ENCODE assay signal across 18 cellular contexts in genomic region chr1:201141418-201141817, GRCh38. TPM values are rescaled to one million over a fixed set of nuclear protein-coding genes. Genes with fewer than 3 reads are reported as not detected.
DNase-seq lines count a peak whose midpoint lies in the region; ATAC-seq, FAIRE-seq and TF ChIP-seq lines count a peak whose summit lies in the region.
"Had no signal": no experiment of that assay in that cellular context is flagged by ENCODE, and none has a peak within 500 bp of the region (broad histone marks: within the 10 kb centered on the region; RNA-seq: fewer than 3 reads in every experiment).

No MANE protein-coding gene starts in this region.

- H3K4me1 ChIP-seq in K562 (replicated peaks in 1 of 2; ENCODE audit: control insufficient read depth in 2 of 2, insufficient read depth in 2 of 2, low read length in 2 of 2) (no peaks in the 10 kb centered on the region), SJCRH30 (no peaks in the 10 kb centered on the region)
- H3K4me1 ChIP-seq: BE2C, HAP-1 had no signal

- WGBS in K562 (ENCODE audit: insufficient coverage, low coverage, missing lambda C conversion rate): 91% methylated on average over 5 of the region's 5 CpGs

- no peaks in the 10 kb centered on the region for H3K4me1 Mint-ChIP-seq in CD14-positive monocyte
- H3K4me1 Mint-ChIP-seq: CD4-positive, CD25-positive, alpha-beta regulatory T cell had no signal

- H3K79me2 ChIP-seq in K562 (ENCODE audit: control insufficient read depth, insufficient read depth, low read length): no peaks in the 10 kb centered on the region

- H3K27ac Mint-ChIP-seq in CD14-positive monocyte: peak overlapping the region in 1 of 7 donors; percentile 26
- H3K27ac Mint-ChIP-seq: CD4-positive, CD25-positive, alpha-beta regulatory T cell; IgD-negative memory B cell had no signal

- no peaks in the 10 kb centered on the region for H3K9me1 ChIP-seq in K562 (ENCODE audit: control insufficient read depth, insufficient read depth, low read length)

- H3K27me3 ChIP-seq in K562 (ENCODE audit: control insufficient read depth in 2 of 2, insufficient read depth in 2 of 2, low read length in 2 of 2): no peaks in the 10 kb centered on the region
- no peaks in the 10 kb centered on the region for H3K27me3 ChIP-seq in SJCRH30
- H3K27me3 ChIP-seq: BE2C had no signal

- no peak for TF ChIP-seq EP300 in K562 (IDR thresholded peaks at IDR 0.05; ENCODE audit: low read length)

- POLR2A ChIA-PET in K562 (lab: Yijun Ruan, JAX): interaction anchor here (0.6 to 2.3 kb wide), 3 partner anchors 12 to 46 kb away, joined by 3 to 14 read pairs (median 4); partner anchors contain the start of gene TMEM9

- no peak for TF ChIP-seq RAD21 in K562 (CRISPR knock-in tag; conservative IDR thresholded peaks at IDR 0.05 in 1 of 2, IDR thresholded peaks at IDR 0.05 in 1 of 2)

- no peak overlapping the region for H2AFZ ChIP-seq in K562 (ENCODE audit: low read depth, low read length)

- TF ChIP-seq POLR2A in K562 (conservative IDR thresholded peaks at IDR 0.05): no peak

- no peak for FAIRE-seq in K562 (lab: Jason Lieb, UNC)
- FAIRE-seq: A549, GM12878, H1 had no signal

- intact Hi-C loops in CD14-positive monocyte (cut with micrococcal nuclease): no loop called here
- intact Hi-C loops in K562 (cut with micrococcal nuclease): no loop called here
- intact Hi-C loops in posterior vena cava (cut with DNase I): no loop called here

- peaks cover 11% of the 10 kb centered on the region for H4K20me1 ChIP-seq in K562 (replicated peaks; ENCODE audit: control insufficient read depth, insufficient read depth, low read length)

- BruUV-seq in K562 (replicated peaks; lab: Mats Ljungman, UMichigan): no TSS peak

- H3K27me3 Mint-ChIP-seq in CD14-positive monocyte (ENCODE audit: low read depth in 3 of 3): peaks cover 0 to 4% (median 0%) of the 10 kb centered on the region in 3 donors
- H3K27me3 Mint-ChIP-seq: CD4-positive, CD25-positive, alpha-beta regulatory T cell; IgD-negative memory B cell had no signal

- no peak overlapping the region for H3K4me2 ChIP-seq in K562 (ENCODE audit: insufficient read depth, low read length)
- H3K4me2 ChIP-seq: A549 had no signal

- H3K9me3 ChIP-seq in K562 (replicated peaks; ENCODE audit: control insufficient read depth, insufficient read depth, low read depth, low read length): no peaks in the 10 kb centered on the region
- H3K9me3 ChIP-seq in SJCRH30 (replicated peaks): no peaks in the 10 kb centered on the region
- H3K9me3 ChIP-seq: A549, BE2C, HAP-1 had no signal

- H3K36me3 ChIP-seq in K562 (ENCODE audit: control insufficient read depth, insufficient read depth, low read length): peaks cover 98% of the 10 kb centered on the region; the same call in 2 of the 3 replicates
- peaks cover 50% of the 10 kb centered on the region for H3K36me3 ChIP-seq in SJCRH30

- CTCF ChIA-PET in K562 (lab: Yijun Ruan, JAX; ENCODE audit: low intra/inter-chr PET ratio): no interaction called here

- H3K4me3 ChIP-seq in K562 (no peak overlapping the region), SJCRH30 (no peak overlapping the region)
- H3K4me3 ChIP-seq: A549, GM12878, HAP-1 had no signal

- ATAC-seq in K562 (no peak), GM18498 (IDR thresholded peaks at IDR 0.05; ENCODE audit: unreplicated experiment) (no peak)
- ATAC-seq: A549, GM12878 had no signal

- TF ChIP-seq CTCF in CD14-positive monocyte (IDR thresholded peaks at IDR 0.05) (no peak), K562 (IDR thresholded peaks at IDR 0.05 in 2 of 3, conservative IDR thresholded peaks at IDR 0.05 in 1 of 3; ENCODE audit: insufficient read depth in 2 of 3, low read depth in 1 of 3, low read length in 3 of 3) (no peak)

- no peak overlapping the region for H3K4me3 Mint-ChIP-seq in CD14-positive monocyte
- H3K4me3 Mint-ChIP-seq: CD4-positive, CD25-positive, alpha-beta regulatory T cell had no signal

- peaks cover 69 to 89% of the 10 kb centered on the region in 2 donors for H3K36me3 Mint-ChIP-seq in CD14-positive monocyte

- DNase-seq in CD14-positive monocyte (ENCODE audit: low spot score) (peak; percentile 27), K562 (ENCODE audit: extremely low read depth in 1 of 4, low spot score in 3 of 4) (no peak), posterior vena cava (ENCODE audit: low spot score) (peak; percentile 44), SJCRH30 (no peak), cerebellar cortex (ENCODE audit: low spot score) (no peak)
- DNase-seq: BE2C; Calu3; CD4-positive, CD25-positive, alpha-beta regulatory T cell; DMS79 had no signal

- in situ Hi-C loops in K562 (cut with MboI): no loop called here

- H3K9me3 Mint-ChIP-seq in CD14-positive monocyte: no peaks in the 10 kb centered on the region
- H3K9me3 Mint-ChIP-seq: CD4-positive, CD25-positive, alpha-beta regulatory T cell; IgD-negative memory B cell had no signal

- H3K27ac ChIP-seq in K562 (ENCODE audit: extremely low read depth, low read depth, low read length): no peak overlapping the region
- no peak overlapping the region for H3K27ac ChIP-seq in SJCRH30
- H3K27ac ChIP-seq: A549 had no signal

- H3K9ac ChIP-seq in K562 (ENCODE audit: insufficient read depth in 1 of 2, low read depth in 2 of 2, low read length in 2 of 2): no peak overlapping the region

RNA-seq across cellular contexts. Expression of gene TMEM9, which starts 12.9 kb away (rescaled TPM):
- polyA plus RNA-seq in CD14-positive monocyte (10 to 100 TPM; 22.4 to 43.6 TPM), K562 (2011; rRNA removed) (107 and 195 TPM in 2 replicates), K562 (2014; fragmentation: Illumina TruSeq; extraction: Trizol) (38.7 and 52.1 TPM in 2 replicates), K562 (2014; fragmentation: Nextera tagmentation; extraction: Ambion mirVana) (10 to 100 TPM; 42.4 to 86.2 TPM), K562 (2014; rRNA removed) (67.6 and 90.2 TPM in 2 replicates)
- 56.7 and 115 TPM in 2 replicates for total RNA-seq in K562 (2011; cell fraction: chromatin; rRNA removed; ENCODE audit: low replicate concordance)
- 158 and 181 TPM in 2 replicates for total RNA-seq in K562 (2011; cell fraction: nucleolus; rRNA removed)
- total RNA-seq in K562 (2011; cell fraction: nucleoplasm; rRNA removed): 137 and 141 TPM in 2 replicates
- total RNA-seq in K562 (2014; rRNA removed) (79.3 and 118 TPM in 2 replicates), K562 (2014; rRNA removed; fragmentation: Illumina TruSeq; extraction: Trizol) (25.4 and 30.4 TPM in 2 replicates), K562 (2015; rRNA removed; fragmentation: Illumina TruSeq; extraction: Trizol) (30.6 and 31.5 TPM in 2 replicates), K562 (2021) (72.4 and 80.7 TPM in 2 replicates), posterior vena cava (10 to 100 TPM; 35.5 to 54.9 TPM)
- 148 and 167 TPM in 2 replicates for polyA plus RNA-seq in K562 (2011; cell fraction: cytosol; rRNA removed)
- 145 and 201 TPM in 2 replicates for polyA plus RNA-seq in K562 (2011; cell fraction: nucleus; rRNA removed)
- 64.1 and 120 TPM in 2 replicates for polyA plus RNA-seq in K562 (2012)
- 56.2 and 56.5 TPM in 2 replicates for polyA minus RNA-seq in K562 (2011; rRNA and poly(A)+ RNA removed)
- 30.3 and 38.0 TPM in 2 replicates for polyA minus RNA-seq in K562 (2011; cell fraction: cytosol; rRNA and poly(A)+ RNA removed)
- polyA minus RNA-seq in K562 (2011; cell fraction: nucleus; rRNA and poly(A)+ RNA removed): 14.8 and 29.9 TPM in 2 replicates
- total RNA-seq in SJCRH30 (2014; rRNA removed; shearing (Covaris generic)): 83.5 and 87.4 TPM in 2 replicates

RNA-seq across cellular contexts. Expression of gene ASCL5, which starts 14.4 kb away (rescaled TPM):
- polyA plus RNA-seq in CD14-positive monocyte (not detected), K562 (2011; rRNA removed) (not detected in 2 replicates), K562 (2014; fragmentation: Illumina TruSeq; extraction: Trizol) (not detected in 2 replicates), K562 (2014; fragmentation: Nextera tagmentation; extraction: Ambion mirVana) (not detected), K562 (2014; rRNA removed) (not detected in 2 replicates)
- total RNA-seq in K562 (2011; cell fraction: chromatin; rRNA removed; ENCODE audit: low replicate concordance): not detected in 2 replicates
- total RNA-seq in K562 (2011; cell fraction: nucleolus; rRNA removed): not detected in 2 replicates
- total RNA-seq in K562 (2011; cell fraction: nucleoplasm; rRNA removed): not detected in 2 replicates
- total RNA-seq in K562 (2014; rRNA removed) (0.09 TPM in 1 of 2 replicates, not detected in the other), K562 (2014; rRNA removed; fragmentation: Illumina TruSeq; extraction: Trizol) (not detected in 2 replicates), K562 (2015; rRNA removed; fragmentation: Illumina TruSeq; extraction: Trizol) (not detected in 2 replicates), K562 (2021) (not detected in 2 replicates), posterior vena cava (not detected)
- polyA plus RNA-seq in K562 (2011; cell fraction: cytosol; rRNA removed): not detected in 2 replicates
- not detected in 2 replicates for polyA plus RNA-seq in K562 (2011; cell fraction: nucleus; rRNA removed)
- not detected in 2 replicates for polyA plus RNA-seq in K562 (2012)
- polyA minus RNA-seq in K562 (2011; rRNA and poly(A)+ RNA removed): not detected in 2 replicates
- not detected in 2 replicates for polyA minus RNA-seq in K562 (2011; cell fraction: cytosol; rRNA and poly(A)+ RNA removed)
- not detected in 2 replicates for polyA minus RNA-seq in K562 (2011; cell fraction: nucleus; rRNA and poly(A)+ RNA removed)
- not detected in 2 replicates for total RNA-seq in SJCRH30 (2014; rRNA removed; shearing (Covaris generic))
- total RNA-seq: Calu3, GM12878, HT1080 had no signal
- polyA plus RNA-seq: AG04450, IgD-negative memory B cell had no signal

RNA-seq across cellular contexts. Expression of gene CACNA1S, which starts 29.2 kb away (rescaled TPM):
- polyA plus RNA-seq in CD14-positive monocyte: not detected
- total RNA-seq in K562 (2011; cell fraction: chromatin; rRNA removed; ENCODE audit: low replicate concordance): not detected in 2 replicates
- total RNA-seq in K562 (2011; cell fraction: nucleolus; rRNA removed): not detected in 2 replicates
- total RNA-seq in K562 (2011; cell fraction: nucleoplasm; rRNA removed): not detected in 2 replicates
- not detected in 2 replicates for total RNA-seq in K562 (2014; rRNA removed)
- not detected in 2 replicates for total RNA-seq in K562 (2014; rRNA removed; fragmentation: Illumina TruSeq; extraction: Trizol)
- total RNA-seq in K562 (2015; rRNA removed; fragmentation: Illumina TruSeq; extraction: Trizol): not detected in 2 replicates
- total RNA-seq in K562 (2021): not detected in 2 replicates
- polyA plus RNA-seq in K562 (2011; rRNA removed): not detected in 2 replicates
- not detected in 2 replicates for polyA plus RNA-seq in K562 (2011; cell fraction: cytosol; rRNA removed)
- not detected in 2 replicates for polyA plus RNA-seq in K562 (2011; cell fraction: nucleus; rRNA removed)
- polyA plus RNA-seq in K562 (2012): 0.01 TPM in 1 of 2 replicates, not detected in the other
- polyA plus RNA-seq in K562 (2014; fragmentation: Illumina TruSeq; extraction: Trizol): not detected in 2 replicates
- polyA plus RNA-seq in K562 (2014; fragmentation: Nextera tagmentation; extraction: Ambion mirVana): not detected
- polyA plus RNA-seq in K562 (2014; rRNA removed): not detected in 2 replicates
- polyA minus RNA-seq in K562 (2011; rRNA and poly(A)+ RNA removed): not detected in 2 replicates
- not detected in 2 replicates for polyA minus RNA-seq in K562 (2011; cell fraction: cytosol; rRNA and poly(A)+ RNA removed)
- polyA minus RNA-seq in K562 (2011; cell fraction: nucleus; rRNA and poly(A)+ RNA removed): not detected in 2 replicates
- under 1 TPM; 0.05 to 0.14 TPM for total RNA-seq in posterior vena cava
- total RNA-seq in SJCRH30 (2014; rRNA removed; shearing (Covaris generic)): 0.15 and 0.24 TPM in 2 replicates
- total RNA-seq: Calu3; CD4-positive, CD25-positive, alpha-beta regulatory T cell; G401; H1; HT1080 had no signal
- polyA plus RNA-seq: AG04450; CD4-positive, CD25-positive, alpha-beta regulatory T cell; IgD-negative memory B cell had no signal

RNA-seq across cellular contexts. Expression of gene IGFN1, which starts 49.2 kb away (rescaled TPM):
- polyA plus RNA-seq in CD14-positive monocyte (not detected), K562 (2011; rRNA removed) (not detected in 2 replicates), K562 (2014; fragmentation: Illumina TruSeq; extraction: Trizol) (not detected in 2 replicates), K562 (2014; fragmentation: Nextera tagmentation; extraction: Ambion mirVana) (not detected), K562 (2014; rRNA removed) (0.04 TPM in 1 of 2 replicates, not detected in the other)
- 0.05 and 0.16 TPM in 2 replicates for total RNA-seq in K562 (2011; cell fraction: chromatin; rRNA removed; ENCODE audit: low replicate concordance)
- not detected in 2 replicates for total RNA-seq in K562 (2011; cell fraction: nucleolus; rRNA removed)
- total RNA-seq in K562 (2011; cell fraction: nucleoplasm; rRNA removed): not detected in 2 replicates
- total RNA-seq in K562 (2014; rRNA removed) (not detected in 2 replicates), K562 (2014; rRNA removed; fragmentation: Illumina TruSeq; extraction: Trizol) (not detected in 2 replicates), K562 (2015; rRNA removed; fragmentation: Illumina TruSeq; extraction: Trizol) (not detected in 2 replicates), K562 (2021) (not detected in 2 replicates), posterior vena cava (1 to 10 TPM in 1 of 2 donors, under 1 TPM in 1; 0.90 to 3.4 TPM)
- not detected in 2 replicates for polyA plus RNA-seq in K562 (2011; cell fraction: cytosol; rRNA removed)
- polyA plus RNA-seq in K562 (2011; cell fraction: nucleus; rRNA removed): 0.06 TPM in 1 of 2 replicates, not detected in the other
- 0.03 and 0.17 TPM in 2 replicates for polyA plus RNA-seq in K562 (2012)
- not detected in 2 replicates for polyA minus RNA-seq in K562 (2011; rRNA and poly(A)+ RNA removed)
- polyA minus RNA-seq in K562 (2011; cell fraction: cytosol; rRNA and poly(A)+ RNA removed): not detected in 2 replicates
- polyA minus RNA-seq in K562 (2011; cell fraction: nucleus; rRNA and poly(A)+ RNA removed): 0.11 TPM in 1 of 2 replicates, not detected in the other
- not detected in 2 replicates for total RNA-seq in SJCRH30 (2014; rRNA removed; shearing (Covaris generic))
- total RNA-seq: Calu3; CD4-positive, CD25-positive, alpha-beta regulatory T cell; GM12878; H1 had no signal
- polyA plus RNA-seq: AG04450; CD4-positive, CD25-positive, alpha-beta regulatory T cell; GM12878; H1; IgD-negative memory B cell had no signal

Comparison
In these comparisons a context has a peak if more than half of its experiments do, and no peak if none do; other contexts are left out.
1. DNase-seq: peak in CD14-positive monocyte (single experiment) and posterior vena cava (single experiment); none in K562 (0 of 4), SJCRH30 (0 of 2) and cerebellar cortex (single experiment).